Comparison of ENCODE assay signal across 8 cellular contexts in the genomic region with DNA sequence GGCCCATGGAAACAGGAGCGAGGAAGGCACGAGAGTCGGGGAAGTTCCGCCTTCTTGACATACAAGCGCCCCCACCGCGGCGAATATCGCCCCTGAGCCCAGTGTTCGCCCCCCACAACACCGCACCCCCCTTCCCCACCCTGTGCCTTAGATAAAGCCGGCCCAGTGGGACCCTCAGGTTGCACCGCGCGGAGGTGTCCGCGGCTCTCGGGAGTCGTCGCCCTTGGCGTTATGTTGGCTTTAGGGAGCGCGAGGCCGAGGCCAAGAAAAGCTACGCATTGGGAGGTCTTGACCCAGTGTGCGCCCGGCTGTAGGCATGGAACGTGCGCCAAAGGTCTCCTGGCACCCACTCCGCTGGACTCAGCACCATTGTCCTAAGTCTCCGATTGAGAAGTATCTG. TPM values are rescaled to one million over a fixed set of nuclear protein-coding genes. Genes with fewer than 3 reads are reported as not detected.
A peak's percentile ranks its signal among the peaks of the same experiment; 100 is the strongest.
DNase-seq lines count a peak whose midpoint lies in the region; ATAC-seq lines count a peak whose summit lies in the region.

No MANE protein-coding gene starts in this region.

- peak overlapping the region; percentile 82 for H3K4me3 ChIP-seq in rectal smooth muscle tissue (ENCODE audit: low read length)

- peaks cover 13% of the 10 kb centered on the region for H3K36me3 ChIP-seq in ES-I3 (ENCODE audit: insufficient read depth, low read length)
- H3K36me3 ChIP-seq in rectal smooth muscle tissue (ENCODE audit: control insufficient read depth, insufficient read depth, low read length) = peaks cover 16% of the 10 kb centered on the region

- H3K27ac Mint-ChIP-seq in activated naive CD4-positive, alpha-beta T cell treated with anti-CD3 and anti-CD28 coated beads, Interleukin-2, amount 50 U/mL, for 72 hours = peak overlapping the region; percentile 96 to 97

- no peak for ATAC-seq in activated naive CD4-positive, alpha-beta T cell treated with anti-CD3 and anti-CD28 coated beads, Interleukin-2, amount 50 U/mL, for 72 hours
- peak; percentile 6 for ATAC-seq in left ventricle myocardium superior
- no peak for ATAC-seq in GM21367 (IDR thresholded peaks at IDR 0.05; ENCODE audit: unreplicated experiment)
- no peak for ATAC-seq in HG03571 (IDR thresholded peaks at IDR 0.05; ENCODE audit: unreplicated experiment)

- H3K9me3 Mint-ChIP-seq in activated naive CD4-positive, alpha-beta T cell treated with anti-CD3 and anti-CD28 coated beads, Interleukin-2, amount 50 U/mL, for 72 hours = peaks cover 34 to 42% of the 10 kb centered on the region in 2 donors

- H3K36me3 Mint-ChIP-seq in activated naive CD4-positive, alpha-beta T cell treated with anti-CD3 and anti-CD28 coated beads, Interleukin-2, amount 50 U/mL, for 72 hours = peaks cover 56 to 60% of the 10 kb centered on the region in 2 donors

- peaks cover 13% of the 10 kb centered on the region for H3K9me3 ChIP-seq in ES-I3 (ENCODE audit: control insufficient read depth, insufficient read depth, low read length)

- peak overlapping the region; percentile 76 for H3K27ac ChIP-seq in rectal smooth muscle tissue (ENCODE audit: low read depth, low read length)

- intact Hi-C loops in left ventricle myocardium superior (cut with micrococcal nuclease) = no loop called here

- no peak for DNase-seq in activated naive CD4-positive, alpha-beta T cell treated with anti-CD3 and anti-CD28 coated beads, Interleukin-2, amount 50 U/mL, for 72 hours (ENCODE audit: low spot score in 2 of 2)
- DNase-seq in left ventricle myocardium superior (no peak), NOMO-1 treated with DMSO at 0.1 percent for 48 hours (lab: John Stamatoyannopoulos, UW; ENCODE audit: unreplicated experiment) (no peak), dedifferentiated amniotic fluid mesenchymal stem cell (ENCODE audit: extremely low spot score) (no peak)

- H3K9ac ChIP-seq in ES-I3 (ENCODE audit: low read depth, low read length) = peak overlapping the region; percentile 38; the same call in 1 of the 2 replicates
- H3K9ac ChIP-seq in rectal smooth muscle tissue (ENCODE audit: low read length) = peak overlapping the region; percentile 27

- H3K4me1 ChIP-seq in ES-I3 (ENCODE audit: insufficient read depth, low read length) = no peaks in the 10 kb centered on the region
- peaks cover 5% of the 10 kb centered on the region for H3K4me1 ChIP-seq in rectal smooth muscle tissue (ENCODE audit: control insufficient read depth, insufficient read depth, low read length)

- H3K27me3 ChIP-seq in rectal smooth muscle tissue (ENCODE audit: control insufficient read depth, insufficient read depth, low read length) = no peaks in the 10 kb centered on the region

RNA-seq across cellular contexts. Expression of gene ZNF132, which starts 0.6 kb away (rescaled TPM):
- total RNA-seq in activated naive CD4-positive, alpha-beta T cell treated with anti-CD3 and anti-CD28 coated beads, Interleukin-2, amount 50 U/mL, for 72 hours = 1 to 10 TPM; 3.1 to 3.4 TPM
- total RNA-seq in left ventricle myocardium superior = 5.6 TPM

RNA-seq across cellular contexts. Expression of gene ZNF324B, which starts 10.9 kb away (rescaled TPM):
- 1 to 10 TPM; 5.7 to 7.9 TPM for total RNA-seq in activated naive CD4-positive, alpha-beta T cell treated with anti-CD3 and anti-CD28 coated beads, Interleukin-2, amount 50 U/mL, for 72 hours
- total RNA-seq in left ventricle myocardium superior = 3.7 TPM

RNA-seq across cellular contexts. Expression of gene ZNF324, which starts 26.3 kb away (rescaled TPM):
- total RNA-seq in activated naive CD4-positive, alpha-beta T cell treated with anti-CD3 and anti-CD28 coated beads, Interleukin-2, amount 50 U/mL, for 72 hours = 1 to 10 TPM; 6.4 to 7.7 TPM
- 5.0 TPM for total RNA-seq in left ventricle myocardium superior

RNA-seq across cellular contexts. Expression of gene ZNF584, which starts 32.1 kb away (rescaled TPM):
- 10 to 100 TPM; 10.4 to 13.9 TPM for total RNA-seq in activated naive CD4-positive, alpha-beta T cell treated with anti-CD3 and anti-CD28 coated beads, Interleukin-2, amount 50 U/mL, for 72 hours
- total RNA-seq in left ventricle myocardium superior = 17.8 TPM

RNA-seq across cellular contexts. Expression of gene ZNF446, which starts 35.6 kb away (rescaled TPM):
- total RNA-seq in activated naive CD4-positive, alpha-beta T cell treated with anti-CD3 and anti-CD28 coated beads, Interleukin-2, amount 50 U/mL, for 72 hours = 1 to 10 TPM; 4.8 to 5.0 TPM
- total RNA-seq in left ventricle myocardium superior = 4.6 TPM
